1 cellular context compared by ENCODE assay signal in the genomic region with DNA sequence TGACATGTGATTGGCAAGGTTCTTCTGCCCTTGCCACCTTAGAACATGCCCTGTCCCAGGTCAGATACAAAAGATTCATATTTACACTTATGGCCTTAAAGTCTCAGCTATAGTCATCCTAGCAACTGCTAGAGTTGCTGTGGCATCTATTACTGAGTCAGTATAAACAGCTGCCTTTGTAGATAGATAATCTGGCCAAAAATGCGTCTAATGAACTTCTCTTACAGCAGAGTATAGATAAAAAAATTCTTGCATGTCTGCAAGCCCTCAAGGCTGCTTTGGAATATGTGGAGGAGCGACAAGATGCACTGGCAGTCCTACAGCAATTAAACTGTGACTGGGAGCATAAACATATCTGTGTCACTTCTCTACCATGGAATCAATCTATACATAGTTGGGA.
TF ChIP-seq lines count a peak whose summit lies in the region.

No MANE protein-coding gene starts in this region.

TF ChIP-seq in IMR-90, 13 proteins besides CTCF, POLR2A, EP300 and RAD21:
- TF ChIP-seq RFX5 (IDR thresholded peaks at IDR 0.05; ENCODE audit: low read depth, low read length): no peak
- TF ChIP-seq MXI1 (IDR thresholded peaks at IDR 0.05; ENCODE audit: borderline replicate concordance, low read depth, low read length): no peak
- TF ChIP-seq SMC3 (IDR thresholded peaks at IDR 0.05; ENCODE audit: low read depth, low read length): no peak
- TF ChIP-seq, protein P1, sequence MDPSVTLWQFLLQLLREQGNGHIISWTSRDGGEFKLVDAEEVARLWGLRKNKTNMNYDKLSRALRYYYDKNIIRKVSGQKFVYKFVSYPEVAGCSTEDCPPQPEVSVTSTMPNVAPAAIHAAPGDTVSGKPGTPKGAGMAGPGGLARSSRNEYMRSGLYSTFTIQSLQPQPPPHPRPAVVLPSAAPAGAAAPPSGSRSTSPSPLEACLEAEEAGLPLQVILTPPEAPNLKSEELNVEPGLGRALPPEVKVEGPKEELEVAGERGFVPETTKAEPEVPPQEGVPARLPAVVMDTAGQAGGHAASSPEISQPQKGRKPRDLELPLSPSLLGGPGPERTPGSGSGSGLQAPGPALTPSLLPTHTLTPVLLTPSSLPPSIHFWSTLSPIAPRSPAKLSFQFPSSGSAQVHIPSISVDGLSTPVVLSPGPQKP (IDR thresholded peaks at IDR 0.05; ENCODE audit: borderline replicate concordance, low read depth, low read length): no peak
- no peak for TF ChIP-seq CEBPB (IDR thresholded peaks at IDR 0.05; ENCODE audit: low read depth, low read length)
- no peak for TF ChIP-seq FOS (IDR thresholded peaks at IDR 0.05; ENCODE audit: low read depth, low read length)
- no peak for TF ChIP-seq CHD1 (IDR thresholded peaks at IDR 0.05; ENCODE audit: low read depth, low read length)
- TF ChIP-seq RCOR1 (IDR thresholded peaks at IDR 0.05; ENCODE audit: insufficient replicate concordance, low read length): no peak
- TF ChIP-seq BHLHE40 (IDR thresholded peaks at IDR 0.05; ENCODE audit: low read depth, low read length): no peak
